Comparison of ENCODE assay signal across 15 cellular contexts in the genomic region with DNA sequence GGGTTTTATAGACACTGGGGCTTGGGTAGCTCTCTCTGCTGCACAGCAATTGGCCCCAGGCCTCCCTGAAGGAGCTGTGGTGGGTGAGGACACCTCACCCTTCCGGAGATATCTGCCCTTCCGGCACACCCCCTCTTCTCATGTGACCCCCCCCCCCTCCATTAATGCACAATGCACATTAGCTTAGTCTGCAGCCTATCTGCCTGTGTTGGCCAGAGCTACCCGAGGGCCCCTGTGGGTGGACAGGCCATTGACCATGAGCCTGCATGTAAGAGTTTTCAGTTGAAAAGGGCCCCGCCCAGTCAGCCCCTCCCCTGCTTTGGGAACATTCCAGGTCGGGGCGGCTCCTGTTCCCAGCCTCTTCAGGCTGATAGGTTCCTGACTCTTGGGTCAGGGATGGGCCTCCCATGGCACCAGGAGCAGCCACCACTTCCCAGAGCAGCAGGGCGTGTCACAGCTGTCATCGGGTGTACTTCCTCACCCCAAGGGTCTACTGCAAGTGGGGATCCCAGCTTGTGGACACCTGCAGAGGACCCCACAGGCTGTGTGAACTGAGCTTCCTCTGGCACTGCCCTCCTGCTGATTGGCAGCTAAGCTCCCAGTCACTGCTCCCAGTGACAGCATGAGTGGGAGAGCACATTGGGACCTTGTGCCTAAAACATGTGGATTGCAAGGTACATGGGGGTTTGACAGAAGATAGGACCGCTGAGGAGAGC. TPM values are rescaled to one million over a fixed set of nuclear protein-coding genes. Genes with fewer than 3 reads are reported as not detected.
DNase-seq lines count a peak whose midpoint lies in the region; ATAC-seq, FAIRE-seq and TF ChIP-seq lines count a peak whose summit lies in the region.
"Had no signal": no experiment of that assay in that cellular context is flagged by ENCODE, and none has a peak within 500 bp of the region (broad histone marks: within the 10 kb centered on the region; RNA-seq: fewer than 3 reads in every experiment).

No MANE protein-coding gene starts in this region.

- peaks cover 16% of the 10 kb centered on the region for H3K4me1 Mint-ChIP-seq in MCF 10A (ENCODE audit: insufficient read depth, unreplicated experiment)
- H3K4me1 Mint-ChIP-seq in activated T-cell treated with anti-CD3 and anti-CD28 coated beads, Interleukin-2, amount 50 U/mL, for 24 hours (ENCODE audit: low read depth): peaks cover 73% of the 10 kb centered on the region
- H3K4me1 Mint-ChIP-seq in T-helper 17 cell: peaks cover 43% of the 10 kb centered on the region

- no peak for TF ChIP-seq CTCF in MCF 10A (IDR thresholded peaks at IDR 0.05; ENCODE audit: unreplicated experiment)
- no peak for TF ChIP-seq CTCF in mammary epithelial cell (conservative IDR thresholded peaks at IDR 0.05 in 1 of 2, IDR thresholded peaks at IDR 0.05 in 1 of 2; ENCODE audit: extremely low read depth in 1 of 2, insufficient read depth in 1 of 2, low read depth in 1 of 2, low read length in 2 of 2)
- TF ChIP-seq CTCF in H1 (IDR thresholded peaks at IDR 0.05; ENCODE audit: control extremely low read depth in 1 of 3, insufficient read depth in 1 of 3, low read depth in 1 of 3, low read length in 3 of 3): no peak
- no peak for TF ChIP-seq CTCF in left lung (IDR thresholded peaks at IDR 0.05)
- TF ChIP-seq CTCF in WERI-Rb-1 (IDR thresholded peaks at IDR 0.05; ENCODE audit: low read depth, low read length): no peak

- peak overlapping the region; percentile 27 for H3K27ac Mint-ChIP-seq in MCF 10A (ENCODE audit: low read depth, unreplicated experiment)
- no peak overlapping the region for H3K27ac Mint-ChIP-seq in activated T-cell treated with anti-CD3 and anti-CD28 coated beads, Interleukin-2, amount 50 U/mL, for 24 hours
- no peak overlapping the region for H3K27ac Mint-ChIP-seq in T-helper 17 cell

- H3K18ac ChIP-seq in H1 (ENCODE audit: extremely low read depth, low read length): no peak overlapping the region

- BruUV-seq in MCF 10A (replicated peaks; lab: Mats Ljungman, UMichigan): no TSS peak
- no TSS peak for BruUV-seq in mammary epithelial cell (replicated peaks; lab: Mats Ljungman, UMichigan)

- dilution Hi-C loops in mammary epithelial cell (cut with HindIII; ENCODE audit: low sequenced_read_pairs): no loop called here

- H3K36me3 ChIP-seq in mammary epithelial cell (ENCODE audit: insufficient read depth, low read length) (no peaks in the 10 kb centered on the region), H1 (ENCODE audit: control insufficient read depth in 2 of 4, insufficient read depth in 4 of 4, low read length in 3 of 4) (no peaks in the 10 kb centered on the region), left lung (no peaks in the 10 kb centered on the region), WERI-Rb-1 (no peaks in the 10 kb centered on the region; the same call in 1 of the 2 replicates)
- H3K36me3 ChIP-seq: gastrocnemius medialis had no signal

- CTCF ChIA-PET in MCF 10A (lab: Yijun Ruan, JAX): interaction anchor here (0.6 kb wide), 1 partner anchor 420 kb away, joined by 3 read pairs; no protein-coding TSS in a partner anchor
- CTCF ChIA-PET in mammary epithelial cell (lab: Charles Lee; ENCODE audit: low non-redundant PET): no interaction called here
- CTCF ChIA-PET in H1 (lab: Charles Lee; ENCODE audit: partially characterized antibody): interaction anchor here (0.6 to 2.5 kb wide), 7 partner anchors 19 to 591 kb away, joined by 3 to 9 read pairs (median 3); no protein-coding TSS in a partner anchor

- no peak overlapping the region for H3K56ac ChIP-seq in H1 (replicated peaks; ENCODE audit: insufficient read length, low read depth, low read length)

- ATAC-seq in left lung: peak; percentile 74
- no peak for ATAC-seq in T-helper 17 cell
- ATAC-seq: A549, gastrocnemius medialis had no signal

- no peak for TF ChIP-seq EP300 in H1 (IDR thresholded peaks at IDR 0.05; ENCODE audit: borderline replicate concordance in 1 of 2, low read depth in 2 of 2, low read length in 2 of 2)

- peaks cover 5% of the 10 kb centered on the region; the same call in 1 of the 2 replicates for H3K79me1 ChIP-seq in H1 (ENCODE audit: low read depth, low read length)

- POLR2A ChIA-PET in MCF 10A (lab: Yijun Ruan, JAX): interaction anchor here (0.7 to 1.0 kb wide), 2 partner anchors 28 to 141 kb away, joined by 3 read pairs; a partner anchor contains a TSS
- POLR2A ChIA-PET in H1 (lab: Charles Lee; ENCODE audit: partially characterized antibody): interaction anchor here (0.6 to 1.4 kb wide), 2 partner anchors 16 to 20 kb away, joined by 4 to 6 read pairs; no protein-coding TSS in a partner anchor

- peak overlapping the region; percentile 76; the same call in 1 of the 2 replicates for H2AK5ac ChIP-seq in H1 (ENCODE audit: low read depth, low read length)

- no peak overlapping the region for H3K9ac ChIP-seq in mammary epithelial cell (ENCODE audit: insufficient read depth, low read length)
- no peak overlapping the region for H3K9ac ChIP-seq in H1 (replicated peaks in 1 of 4; ENCODE audit: extremely low read depth in 1 of 4, low read depth in 3 of 4, low read length in 3 of 4)

- H3K9me3 Mint-ChIP-seq in MCF 10A (ENCODE audit: unreplicated experiment): no peaks in the 10 kb centered on the region
- no peaks in the 10 kb centered on the region for H3K9me3 Mint-ChIP-seq in activated T-cell treated with anti-CD3 and anti-CD28 coated beads, Interleukin-2, amount 50 U/mL, for 24 hours
- H3K9me3 Mint-ChIP-seq: naive B cell had no signal

- TF ChIP-seq POLR2A in H1 (IDR thresholded peaks at IDR 0.05; ENCODE audit: control extremely low read depth in 1 of 2, low read depth in 2 of 2, low read length in 2 of 2): no peak

- no peak overlapping the region for H3K27ac ChIP-seq in mammary epithelial cell (ENCODE audit: insufficient read depth, low read depth, low read length)
- no peak overlapping the region for H3K27ac ChIP-seq in H1 (ENCODE audit: low read depth, low read length)
- H3K27ac ChIP-seq in left lung: peak overlapping the region in 1 of 2 donors; percentile 50
- no peak overlapping the region for H3K27ac ChIP-seq in WERI-Rb-1
- H3K27ac ChIP-seq: A549, dorsolateral prefrontal cortex, gastrocnemius medialis had no signal

- H3K4me2 ChIP-seq in mammary epithelial cell (ENCODE audit: insufficient read depth, low read depth, low read length): no peak overlapping the region
- H3K4me2 ChIP-seq in H1 (ENCODE audit: insufficient read depth in 1 of 2, low read depth in 2 of 2, low read length in 2 of 2): no peak overlapping the region
- H3K4me2 ChIP-seq: A549 had no signal

- peak overlapping the region; percentile 28; the same call in 1 of the 2 replicates for H2BK5ac ChIP-seq in H1 (ENCODE audit: low read depth, low read length)

- H3K9me3 ChIP-seq in mammary epithelial cell (replicated peaks; ENCODE audit: insufficient read depth, low read length) (no peaks in the 10 kb centered on the region), H1 (ENCODE audit: insufficient read depth in 2 of 2, low read depth in 1 of 2, low read length in 1 of 2) (no peaks in the 10 kb centered on the region), left lung (no peaks in the 10 kb centered on the region), WERI-Rb-1 (ENCODE audit: severe bottlenecking) (no peaks in the 10 kb centered on the region), T-helper 17 cell (ENCODE audit: control insufficient read depth, low read length, poor library complexity, severe bottlenecking) (no peaks in the 10 kb centered on the region)
- H3K9me3 ChIP-seq: A549, gastrocnemius medialis had no signal

- H3K4me3 Mint-ChIP-seq in MCF 10A (ENCODE audit: unreplicated experiment) (no peak overlapping the region), T-helper 17 cell (no peak overlapping the region)
- no peak overlapping the region for H3K4me3 Mint-ChIP-seq in activated T-cell treated with anti-CD3 and anti-CD28 coated beads, Interleukin-2, amount 50 U/mL, for 24 hours

- no peak overlapping the region for H3K4me3 ChIP-seq in mammary epithelial cell (replicated peaks in 1 of 3; ENCODE audit: insufficient read depth in 1 of 3, low read depth in 2 of 3, low read length in 3 of 3)
- no peak overlapping the region for H3K4me3 ChIP-seq in H1 (ENCODE audit: extremely low read depth in 1 of 4, insufficient read depth in 2 of 4, low read depth in 3 of 4, low read length in 4 of 4)
- H3K4me3 ChIP-seq in left lung: no peak overlapping the region
- no peak overlapping the region for H3K4me3 ChIP-seq in WERI-Rb-1 (ENCODE audit: low read depth, low read length)
- H3K4me3 ChIP-seq: A549, dorsolateral prefrontal cortex, gastrocnemius medialis had no signal

- 89% methylated on average over 5 of the region's 9 CpGs for WGBS in mammary epithelial cell (ENCODE audit: low coverage, missing lambda C conversion rate)
- WGBS in H1 (ENCODE audit: extremely low coverage in 1 of 2, insufficient coverage in 1 of 2, insufficient read length in 1 of 2, insufficient replicate concordance in 2 of 2, low coverage in 1 of 2, low lambda C conversion rate in 2 of 2, missing lambda C conversion rate in 1 of 2), 2 experiments: 81% methylated on average over 9 of the region's 9 CpGs; no CpG with 5 or more reads in 1 of the 2 experiments

- in situ Hi-C loops in mammary epithelial cell (cut with MboI; ENCODE audit: low sequenced_read_pairs in 2 of 2): no loop called here

- H2BK15ac ChIP-seq in H1 (ENCODE audit: low read length): no peak overlapping the region

- DNase-seq in MCF 10A (ENCODE audit: unreplicated experiment) (peak; percentile 64), mammary epithelial cell (no peak), H1 (ENCODE audit: low read depth in 1 of 2, low spot score in 2 of 2) (peak in 1 of 2 experiments; percentile 46), left lung (peak in 1 of 2 donors; percentile 78), WERI-Rb-1 (no peak), DMS153 (lab: John Stamatoyannopoulos, UW) (no peak), T-helper 17 cell (no peak)
- DNase-seq in activated T-cell treated with anti-CD3 and anti-CD28 coated beads, Interleukin-2, amount 50 U/mL, for 24 hours: no peak
- DNase-seq: dorsolateral prefrontal cortex; gastrocnemius medialis; naive B cell; NCI-H1930; stimulated activated naive CD4-positive, alpha-beta T cell had no signal

- no peaks in the 10 kb centered on the region for H4K20me1 ChIP-seq in mammary epithelial cell (ENCODE audit: insufficient read depth, low read length)
- H4K20me1 ChIP-seq in H1 (replicated peaks in 1 of 2; ENCODE audit: control insufficient read depth in 1 of 2, insufficient read depth in 2 of 2, low read length in 2 of 2): peaks cover 1 to 8% of the 10 kb centered on the region in 2 experiments

- H3K14ac ChIP-seq in H1 (ENCODE audit: insufficient read length): no peak overlapping the region

- intact Hi-C loops in MCF 10A (cut with micrococcal nuclease): no loop called here
- intact Hi-C loops in mammary epithelial cell (cut with micrococcal nuclease): no loop called here
- intact Hi-C loops in left lung (cut with DNase I): no loop called here

- no peak overlapping the region for H3K4ac ChIP-seq in H1 (replicated peaks; ENCODE audit: insufficient read length, low read depth, low read length)

- no peak overlapping the region for H2BK120ac ChIP-seq in H1 (replicated peaks; ENCODE audit: low read depth, low read length)

- H3K36me3 Mint-ChIP-seq in MCF 10A (ENCODE audit: insufficient read depth, unreplicated experiment) (no peaks in the 10 kb centered on the region), T-helper 17 cell (ENCODE audit: low read depth) (no peaks in the 10 kb centered on the region)
- no peaks in the 10 kb centered on the region for H3K36me3 Mint-ChIP-seq in activated T-cell treated with anti-CD3 and anti-CD28 coated beads, Interleukin-2, amount 50 U/mL, for 24 hours (ENCODE audit: low read depth)
- H3K36me3 Mint-ChIP-seq: naive B cell had no signal

- peaks cover 67% of the 10 kb centered on the region for H3K79me2 ChIP-seq in mammary epithelial cell (ENCODE audit: insufficient read depth, low read length)
- peaks cover 0 to 12% of the 10 kb centered on the region in 2 experiments; a peak in 2 of 4 replicates for H3K79me2 ChIP-seq in H1 (ENCODE audit: control insufficient read depth in 1 of 2, insufficient read depth in 2 of 2, low read length in 2 of 2)

- H2AFZ ChIP-seq in mammary epithelial cell (ENCODE audit: low read depth, low read length): no peak overlapping the region
- H2AFZ ChIP-seq in H1 (ENCODE audit: low read length): no peak overlapping the region

- H4K8ac ChIP-seq in H1 (ENCODE audit: extremely low read depth, insufficient read depth, low read length): no peak overlapping the region

- H2BK20ac ChIP-seq in H1 (ENCODE audit: low read length): no peak overlapping the region

- no peak for FAIRE-seq in H1 (lab: Jason Lieb, UNC)
- FAIRE-seq: A549, islet of Langerhans had no signal

- H3K27me3 ChIP-seq in mammary epithelial cell (ENCODE audit: insufficient read depth, low read length) (no peaks in the 10 kb centered on the region), H1 (replicated peaks in 1 of 4; ENCODE audit: control insufficient read depth in 3 of 4, extremely low read depth in 1 of 4, insufficient read depth in 3 of 4, low read length in 3 of 4) (no peaks in the 10 kb centered on the region), left lung (no peaks in the 10 kb centered on the region), WERI-Rb-1 (ENCODE audit: insufficient read depth, low read depth, severe bottlenecking) (no peaks in the 10 kb centered on the region)
- H3K27me3 ChIP-seq: dorsolateral prefrontal cortex, gastrocnemius medialis had no signal

- H2BK12ac ChIP-seq in H1 (ENCODE audit: low read depth, low read length): no peak overlapping the region; the same call in 1 of the 2 replicates

- H3K23me2 ChIP-seq in H1 (ENCODE audit: low read depth, low read length): no peaks in the 10 kb centered on the region

- H3K27me3 Mint-ChIP-seq in MCF 10A (ENCODE audit: insufficient read depth, unreplicated experiment) (no peaks in the 10 kb centered on the region), T-helper 17 cell (no peaks in the 10 kb centered on the region)
- no peaks in the 10 kb centered on the region for H3K27me3 Mint-ChIP-seq in activated T-cell treated with anti-CD3 and anti-CD28 coated beads, Interleukin-2, amount 50 U/mL, for 24 hours
- H3K27me3 Mint-ChIP-seq: naive B cell had no signal

- H4K5ac ChIP-seq in H1 (ENCODE audit: insufficient read length, low read depth, low read length): no peak overlapping the region

- H3K4me1 ChIP-seq in mammary epithelial cell (ENCODE audit: insufficient read depth, low read length) (peaks cover 9% of the 10 kb centered on the region), H1 (replicated peaks in 1 of 4; ENCODE audit: control insufficient read depth in 3 of 4, insufficient read depth in 4 of 4, low read length in 3 of 4) (peaks cover 0 to 16% (median 9%) of the 10 kb centered on the region in 4 experiments; a peak in 6 of 7 replicates), left lung (peaks cover 8 to 49% of the 10 kb centered on the region in 2 donors)

- no peak overlapping the region for H3K23ac ChIP-seq in H1 (ENCODE audit: insufficient read length)

- TF ChIP-seq RAD21 in H1 (IDR thresholded peaks at IDR 0.05 in 1 of 2, conservative IDR thresholded peaks at IDR 0.05 in 1 of 2; ENCODE audit: low read depth in 2 of 2, low read length in 2 of 2): no peak

- peak overlapping the region; percentile 66 for H4K91ac ChIP-seq in H1 (replicated peaks; ENCODE audit: insufficient read length, low read length)

RNA-seq across cellular contexts. Expression of a gene that starts 17.8 kb away (rescaled TPM):
- total RNA-seq in MCF 10A (2022) (18.9 and 21.7 TPM in 2 replicates), mammary epithelial cell (10 to 100 TPM; 11.0 to 13.6 TPM), left lung (10 to 100 TPM; 29.1 to 30.4 TPM), T-helper 17 cell (10 to 100 TPM; 24.8 to 27.1 TPM)
- polyA plus RNA-seq in mammary epithelial cell (5.9 TPM), H1 (2011; rRNA removed) (3.4 and 3.7 TPM in 2 replicates)
- 8.9 TPM for polyA minus RNA-seq in mammary epithelial cell
- 9.4 and 9.5 TPM in 2 replicates for total RNA-seq in H1 (2021; fragmentation: NEBNext Ultra II Directional; extraction: Animal tissue kit (Norgen Biotek cat#: 25700))
- 3.9 TPM for polyA plus RNA-seq in H1 (2011; cell fraction: cytosol; rRNA removed)
- 8.1 TPM for polyA plus RNA-seq in H1 (2011; cell fraction: nucleus; rRNA removed)
- polyA plus RNA-seq in H1 (2012, experiment 1 of 2): 6.4 to 7.2 TPM (median 6.8 TPM) in 4 replicates
- 5.4 TPM for polyA plus RNA-seq in H1 (2012, experiment 2 of 2)
- polyA plus RNA-seq in H1 (2013, experiment 1 of 2): 5.1 TPM
- 5.6 TPM for polyA plus RNA-seq in H1 (2013, experiment 2 of 2)
- 3.4 and 3.8 TPM in 2 replicates for polyA minus RNA-seq in H1 (2011; rRNA and poly(A)+ RNA removed)
- polyA minus RNA-seq in H1 (2011; cell fraction: cytosol; rRNA and poly(A)+ RNA removed): 3.2 TPM
- 4.7 TPM for polyA minus RNA-seq in H1 (2011; cell fraction: nucleus; rRNA and poly(A)+ RNA removed)
